ENCODE assay signal across 8 cellular contexts in the genomic region with DNA sequence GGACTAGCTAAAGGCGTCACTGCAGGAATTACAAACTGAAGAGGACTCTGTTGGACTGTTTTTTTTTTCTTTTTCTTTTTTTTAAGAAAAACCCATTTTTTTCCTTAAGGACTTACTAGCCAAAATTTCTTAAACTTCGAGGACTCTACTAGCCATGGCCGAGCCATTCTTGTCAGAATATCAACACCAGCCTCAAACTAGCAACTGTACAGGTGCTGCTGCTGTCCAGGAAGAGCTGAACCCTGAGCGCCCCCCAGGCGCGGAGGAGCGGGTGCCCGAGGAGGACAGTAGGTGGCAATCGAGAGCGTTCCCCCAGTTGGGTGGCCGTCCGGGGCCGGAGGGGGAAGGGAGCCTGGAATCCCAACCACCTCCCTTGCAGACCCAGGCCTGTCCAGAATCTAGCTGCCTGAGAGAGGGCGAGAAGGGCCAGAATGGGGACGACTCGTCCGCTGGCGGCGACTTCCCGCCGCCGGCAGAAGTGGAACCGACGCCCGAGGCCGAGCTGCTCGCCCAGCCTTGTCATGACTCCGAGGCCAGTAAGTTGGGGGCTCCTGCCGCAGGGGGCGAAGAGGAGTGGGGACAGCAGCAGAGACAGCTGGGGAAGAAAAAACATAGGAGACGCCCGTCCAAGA. TPM values are rescaled to one million over a fixed set of nuclear protein-coding genes. Genes with fewer than 3 reads are reported as not detected.
DNase-seq lines count a peak whose midpoint lies in the region; ATAC-seq lines count a peak whose summit lies in the region.

No MANE protein-coding gene starts in this region.

- DNase-seq in EL (peak; percentile 86), NCI-H748 (lab: John Stamatoyannopoulos, UW; ENCODE audit: unreplicated experiment) (peak; percentile 84), dermis blood vessel endothelial cell (peak; percentile 88), left lobe of liver (ENCODE audit: low spot score) (peak; percentile 88)
- peak; percentile 54 to 57 for DNase-seq in activated CD4-positive, alpha-beta T cell treated with anti-CD3 and anti-CD28 coated beads, Interleukin-2, amount 50 U/mL, for 4 hours
- DNase-seq in stimulated activated CD4-positive, alpha-beta T cell treated with anti-CD3 and anti-CD28 coated beads, Interleukin-4, amount 100 ng/mL, for 1 hour, result peak; percentile 75

- ATAC-seq in HG03354 (IDR thresholded peaks at IDR 0.05; ENCODE audit: poor library complexity, severe bottlenecking, unreplicated experiment) (peak; percentile 24), left lobe of liver (peak; percentile 60), HG03025 (IDR thresholded peaks at IDR 0.05; ENCODE audit: low FRiP score, unreplicated experiment) (no peak)

RNA-seq across cellular contexts. Expression of a gene that starts 0.9 kb away (rescaled TPM):
- total RNA-seq in dermis blood vessel endothelial cell, result 7.0 and 11.0 TPM in 2 replicates
- total RNA-seq in left lobe of liver, result 29.3 TPM

RNA-seq across cellular contexts. Expression of a gene that starts 12.5 kb away (rescaled TPM):
- total RNA-seq in dermis blood vessel endothelial cell (4.1 and 4.8 TPM in 2 replicates), left lobe of liver (14.2 TPM)

RNA-seq across cellular contexts. Expression of a gene that starts 13.7 kb away (rescaled TPM):
- 4.5 and 4.9 TPM in 2 replicates for total RNA-seq in dermis blood vessel endothelial cell
- 90.3 TPM for total RNA-seq in left lobe of liver

RNA-seq across cellular contexts. Expression of a gene that starts 16.8 kb away (rescaled TPM):
- total RNA-seq in dermis blood vessel endothelial cell (51.3 and 51.4 TPM in 2 replicates), left lobe of liver (3.4 TPM)

Comparison
In these comparisons a context has a peak if more than half of its experiments do, and no peak if none do; other contexts are left out.
1. RNA of a gene that starts 13.7 kb away (total RNA-seq): 90.3 TPM in left lobe of liver (single experiment); 4.5 to 4.9 TPM in dermis blood vessel endothelial cell; every median in the first group is over 10 times any median in the second.
2. Peak in every context shown above with its lines, with median percentiles within 50 percentile points of each other: DNase-seq.